ENCODE assay signal across 9 cellular contexts in genomic region chr1:64393790-64394189, GRCh38.
"Had no signal": no experiment of that assay in that cellular context is flagged by ENCODE, and none has a peak within 500 bp of the region (broad histone marks: within the 10 kb centered on the region; RNA-seq: fewer than 3 reads in every experiment).

No MANE protein-coding gene starts in this region.

- H3K4me2 ChIP-seq: GM23338 had no signal

- ATAC-seq: GM23338 had no signal

- FAIRE-seq: H1, H54 had no signal

- H2AFZ ChIP-seq: GM23338 had no signal

- H3K9me3 Mint-ChIP-seq: GM23338, HFFc6 had no signal

- H3K4me3 ChIP-seq: GM23338 had no signal

- H3K4me3 Mint-ChIP-seq: GM23338, H9, HFFc6 had no signal

- H3K27ac ChIP-seq: HL-60 had no signal

- H3K27ac Mint-ChIP-seq: GM23338, HFFc6 had no signal

- DNase-seq: H9, HCEC 1CT, HFFc6, IMR-90, KBM-7 had no signal
